Comparison of ENCODE assay signal across 25 cellular contexts in the genomic region with DNA sequence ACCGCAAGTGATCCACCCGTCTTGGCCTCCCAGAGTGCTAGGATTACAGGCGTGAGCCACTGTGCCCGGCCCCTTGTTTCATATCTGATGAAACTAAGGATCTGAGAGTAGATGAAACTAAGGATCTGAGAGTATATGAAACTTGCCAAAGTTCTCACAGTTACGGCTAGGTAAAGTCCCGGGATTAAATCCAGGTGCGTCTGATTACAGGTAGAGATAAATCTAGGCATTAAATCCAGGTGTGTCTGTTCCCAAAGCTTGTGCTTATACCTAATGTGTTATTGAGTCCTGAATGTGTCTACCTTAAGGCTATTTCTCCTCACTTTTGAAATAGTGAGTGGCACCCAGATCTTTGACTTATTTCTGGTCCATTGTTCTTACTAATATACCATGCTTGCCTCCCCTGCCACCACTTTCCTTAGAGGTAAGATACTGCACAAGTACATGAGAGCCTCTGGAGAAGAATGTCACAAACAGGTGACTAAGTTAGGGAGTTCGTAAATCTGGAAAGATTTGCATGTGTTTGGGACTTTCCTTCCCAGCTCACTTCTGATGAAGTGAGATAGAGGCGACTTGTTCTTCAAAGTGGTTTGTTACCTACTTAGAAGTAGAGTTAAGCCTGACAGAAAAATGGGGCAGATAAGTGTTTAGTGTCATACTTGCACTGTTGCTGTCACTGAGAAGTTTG.
A peak's percentile ranks its signal among the peaks of the same experiment; 100 is the strongest.
DNase-seq lines count a peak whose midpoint lies in the region; ATAC-seq, FAIRE-seq and TF ChIP-seq lines count a peak whose summit lies in the region.
"Had no signal": no experiment of that assay in that cellular context is flagged by ENCODE, and none has a peak within 500 bp of the region (broad histone marks: within the 10 kb centered on the region; RNA-seq: fewer than 3 reads in every experiment).

No MANE protein-coding gene starts in this region.

- peak overlapping the region; percentile 26; the same call in 1 of the 2 replicates for H3K4me2 ChIP-seq in GM12878 (ENCODE audit: control insufficient read depth, insufficient read depth)
- H3K4me2 ChIP-seq: BLaER1, KMS-11 had no signal

- FAIRE-seq in GM12878 (lab: Jason Lieb, UNC): no peak
- FAIRE-seq: A204.1, D721Med, G401.6, GM12891, GM19239 had no signal

- H3K9me3 ChIP-seq in GM12878 (replicated peaks; ENCODE audit: control insufficient read depth, insufficient read depth, low read length): no peaks in the 10 kb centered on the region
- H3K9me3 ChIP-seq: BLaER1 had no signal

- no peaks in the 10 kb centered on the region for H3K27me3 ChIP-seq in GM12878 (replicated peaks in 1 of 2; ENCODE audit: control insufficient read depth in 2 of 2, insufficient read depth in 2 of 2, low read length in 1 of 2)
- H3K27me3 ChIP-seq: BLaER1 had no signal

- H3K27me3 Mint-ChIP-seq in activated CD4-positive, alpha-beta T cell treated with anti-CD3 and anti-CD28 coated beads, Interleukin-2, amount 10 ng/mL, durations not matched to agents 24 days and 14 days: no peaks in the 10 kb centered on the region

- TF ChIP-seq RAD21 in GM12878 (IDR thresholded peaks at IDR 0.05; ENCODE audit: insufficient read depth, low read depth, low read length): no peak

- H4K20me1 ChIP-seq in GM12878 (ENCODE audit: control insufficient read depth, insufficient read depth): no peaks in the 10 kb centered on the region

- no peak overlapping the region for H3K27ac ChIP-seq in GM12878 (ENCODE audit: control insufficient read depth, insufficient read depth)
- H3K27ac ChIP-seq: BLaER1, KMS-11, RWPE1 had no signal

- WGBS in GM12878 (ENCODE audit: insufficient coverage, insufficient replicate concordance, low lambda C conversion rate, missing lambda C conversion rate): 64% methylated on average over 9 of the region's 9 CpGs

- no peak for TF ChIP-seq EP300 in GM12878 (IDR thresholded peaks at IDR 0.05; ENCODE audit: borderline replicate concordance in 1 of 2, control insufficient read depth in 1 of 2, low read depth in 2 of 2, low read length in 2 of 2)

- no peak overlapping the region for H2AFZ ChIP-seq in GM12878 (ENCODE audit: control insufficient read depth, low read depth, low read length)

- in situ Hi-C loops in GM12878 (cut with MboI): loop anchor here (25.0 kb wide), 1 partner anchor 152 kb away; no protein-coding TSS in a partner anchor

- DNase-seq in activated CD4-positive, alpha-beta T cell treated with anti-CD3 and anti-CD28 coated beads, Interleukin-2, amount 10 ng/mL, durations not matched to agents 24 days and 14 days: no peak
- no peak for DNase-seq in activated CD4-positive, alpha-beta T cell treated with anti-CD3 and anti-CD28 coated beads for 1 hour
- DNase-seq in GM12865 (ENCODE audit: low read depth) (peak; percentile 30), GM12878 (ENCODE audit: low read depth, low spot score) (no peak), left colon (no peak), ureter (ENCODE audit: low spot score) (no peak)
- DNase-seq: CD8-positive, alpha-beta memory T cell; DND-41; H9; NCI-H1048; NCI-H146; NCI-H2081 treated with DMSO at 0.1 percent for 48 hours; NCI-H510A; NCI-H82; PC-3 had no signal

- CTCF ChIA-PET in GM12878 (lab: Yijun Ruan, JAX): interaction anchor here (0.6 to 3.0 kb wide), 6 partner anchors 15 to 157 kb away, joined by 3 to 17 read pairs (median 6); no protein-coding TSS in a partner anchor

- H3K4me3 ChIP-seq in GM12865 (ENCODE audit: low read depth, low read length): no peak overlapping the region
- H3K4me3 ChIP-seq in GM12878: no peak overlapping the region
- H3K4me3 ChIP-seq: BLaER1 had no signal

- BruUV-seq in GM12878 (replicated peaks; lab: Mats Ljungman, UMichigan): no TSS peak

- ATAC-seq in HG02870 (IDR thresholded peaks at IDR 0.05; ENCODE audit: unreplicated experiment) (peak; percentile 32), GM12878 (no peak; the same call in 2 of the 3 replicates), left colon (no peak), GM18873 (IDR thresholded peaks at IDR 0.05; ENCODE audit: low FRiP score, unreplicated experiment) (no peak)
- ATAC-seq: PC-3 had no signal

- POLR2A ChIA-PET in GM12878 (lab: Charles Lee): interaction anchor here (1.4 kb wide), 1 partner anchor 40 kb away, joined by 3 read pairs; no protein-coding TSS in a partner anchor

- intact Hi-C loops in activated CD4-positive, alpha-beta T cell treated with anti-CD3 and anti-CD28 coated beads, Interleukin-2, amount 10 ng/mL, durations not matched to agents 24 days and 14 days (cut with micrococcal nuclease): loop anchor here (2.0 to 10.0 kb wide), 5 partner anchors 147 to 1160 kb away; a partner anchor contains a TSS
- intact Hi-C loops in GM12878 (cut with micrococcal nuclease; ENCODE audit: unreplicated experiment): loop anchor here (5.0 kb wide), 1 partner anchor 473 kb away; no protein-coding TSS in a partner anchor
- intact Hi-C loops in left colon (cut with DNase I, micrococcal nuclease): no loop called here

- TF ChIP-seq CTCF in GM12865 (IDR thresholded peaks at IDR 0.05; ENCODE audit: insufficient read depth, low read depth, low read length, missing control alignments): no peak
- no peak for TF ChIP-seq CTCF in GM12878 (IDR thresholded peaks at IDR 0.05 in 2 of 3, conservative IDR thresholded peaks at IDR 0.05 in 1 of 3; ENCODE audit: control insufficient read depth in 2 of 3, extremely low read depth in 1 of 3, insufficient read depth in 1 of 3, low read depth in 3 of 3, low read length in 3 of 3)

- no peak for TF ChIP-seq POLR2A in GM12878 (IDR thresholded peaks at IDR 0.05; ENCODE audit: low read depth, low read length)

- no peak overlapping the region for H3K9ac ChIP-seq in GM12878 (ENCODE audit: control insufficient read depth, insufficient read depth, low read length)
- H3K9ac ChIP-seq: BLaER1, KMS-11 had no signal

- SMC1A ChIA-PET in GM12878 (lab: Charles Lee; ENCODE audit: uncharacterized antibody, unreplicated experiment): interaction anchor here (0.6 to 1.7 kb wide), 6 partner anchors 10 to 245 kb away, joined by 3 to 4 read pairs (median 4); no protein-coding TSS in a partner anchor

- H3K36me3 Mint-ChIP-seq in activated CD4-positive, alpha-beta T cell treated with anti-CD3 and anti-CD28 coated beads, Interleukin-2, amount 10 ng/mL, durations not matched to agents 24 days and 14 days (ENCODE audit: low read depth): peaks cover 36% of the 10 kb centered on the region
- H3K36me3 Mint-ChIP-seq: CD8-positive, alpha-beta memory T cell had no signal

- peak overlapping the region; percentile 93 for H3K27ac Mint-ChIP-seq in activated CD4-positive, alpha-beta T cell treated with anti-CD3 and anti-CD28 coated beads, Interleukin-2, amount 10 ng/mL, durations not matched to agents 24 days and 14 days
- H3K27ac Mint-ChIP-seq: CD8-positive, alpha-beta memory T cell; H9 had no signal

- 0 out of 4 replicates have a peak, but pooled peaks cover 0 to 3% of the 10 kb centered on the region in 2 experiments for H3K36me3 ChIP-seq in GM12878 (ENCODE audit: control insufficient read depth in 2 of 2, insufficient read depth in 2 of 2, low read length in 1 of 2)

- H3K79me2 ChIP-seq in GM12878 (ENCODE audit: control insufficient read depth, insufficient read depth, low read length): peaks cover 22% of the 10 kb centered on the region

- H3K4me1 ChIP-seq in GM12878 (ENCODE audit: control insufficient read depth, insufficient read depth, low read length): peaks cover 15% of the 10 kb centered on the region
- H3K4me1 ChIP-seq: BLaER1 had no signal

- peaks cover 64% of the 10 kb centered on the region for H3K4me1 Mint-ChIP-seq in activated CD4-positive, alpha-beta T cell treated with anti-CD3 and anti-CD28 coated beads, Interleukin-2, amount 10 ng/mL, durations not matched to agents 24 days and 14 days

- H3K4me3 Mint-ChIP-seq in activated CD4-positive, alpha-beta T cell treated with anti-CD3 and anti-CD28 coated beads, Interleukin-2, amount 10 ng/mL, durations not matched to agents 24 days and 14 days: peak overlapping the region; percentile 46
- H3K4me3 Mint-ChIP-seq: CD8-positive, alpha-beta memory T cell; H9 had no signal

- H3K9me3 Mint-ChIP-seq in activated CD4-positive, alpha-beta T cell treated with anti-CD3 and anti-CD28 coated beads, Interleukin-2, amount 10 ng/mL, durations not matched to agents 24 days and 14 days: no peaks in the 10 kb centered on the region
- H3K9me3 Mint-ChIP-seq: CD8-positive, alpha-beta memory T cell had no signal

- RAD21 ChIA-PET in GM12878 (lab: Charles Lee; ENCODE audit: unreplicated experiment): interaction anchor here (1.0 to 2.2 kb wide), 2 partner anchors 151 to 473 kb away, joined by 4 to 9 read pairs; no protein-coding TSS in a partner anchor

TF ChIP-seq in GM12878, 131 proteins besides CTCF, POLR2A, EP300 and RAD21:
- TF ChIP-seq SREBF1 (IDR thresholded peaks at IDR 0.05; ENCODE audit: low read length): no peak
- TF ChIP-seq PAX5 (IDR thresholded peaks at IDR 0.05; ENCODE audit: borderline replicate concordance, low read depth, low read length): no peak
- TF ChIP-seq ATF7 (IDR thresholded peaks at IDR 0.05; ENCODE audit: low read depth): no peak
- no peak for TF ChIP-seq PML (IDR thresholded peaks at IDR 0.05; ENCODE audit: low read length)
- TF ChIP-seq YBX1 (IDR thresholded peaks at IDR 0.05): no peak
- TF ChIP-seq SIN3A (IDR thresholded peaks at IDR 0.05; ENCODE audit: low read depth, low read length): no peak
- no peak for TF ChIP-seq MXI1 (IDR thresholded peaks at IDR 0.05; ENCODE audit: low read depth, low read length)
- TF ChIP-seq NFIC (IDR thresholded peaks at IDR 0.05; ENCODE audit: low read depth, low read length): 0 out of 2 replicates have a peak, but pooled peaks have one; percentile 16
- TF ChIP-seq RUNX3 (IDR thresholded peaks at IDR 0.05; ENCODE audit: low read length): peak; percentile 37; the same call in 1 of the 2 replicates
- peak; percentile 41; the same call in 1 of the 2 replicates for TF ChIP-seq CREB1 (IDR thresholded peaks at IDR 0.05; ENCODE audit: low read depth)
- no peak for TF ChIP-seq STAT1 (conservative IDR thresholded peaks at IDR 0.05)
- no peak for TF ChIP-seq RAD51 (IDR thresholded peaks at IDR 0.05)
- TF ChIP-seq BCL11A (IDR thresholded peaks at IDR 0.05; ENCODE audit: low read depth, low read length): no peak

Comparison
In these comparisons a context has a peak if more than half of its experiments do, and no peak if none do; other contexts are left out.
1. intact Hi-C loops: an anchor here in activated CD4-positive, alpha-beta T cell treated with anti-CD3 and anti-CD28 coated beads, Interleukin-2, amount 10 ng/mL, durations not matched to agents 24 days and 14 days (2.0 to 10.0 kb wide) and GM12878 (5.0 kb wide); none called in left colon.